1 cellular context compared by ENCODE assay signal in genomic region chr16:67279296-67280089, GRCh38.
A peak's percentile ranks its signal among the peaks of the same experiment; 100 is the strongest.
TF ChIP-seq lines count a peak whose summit lies in the region.

A gene with protein sequence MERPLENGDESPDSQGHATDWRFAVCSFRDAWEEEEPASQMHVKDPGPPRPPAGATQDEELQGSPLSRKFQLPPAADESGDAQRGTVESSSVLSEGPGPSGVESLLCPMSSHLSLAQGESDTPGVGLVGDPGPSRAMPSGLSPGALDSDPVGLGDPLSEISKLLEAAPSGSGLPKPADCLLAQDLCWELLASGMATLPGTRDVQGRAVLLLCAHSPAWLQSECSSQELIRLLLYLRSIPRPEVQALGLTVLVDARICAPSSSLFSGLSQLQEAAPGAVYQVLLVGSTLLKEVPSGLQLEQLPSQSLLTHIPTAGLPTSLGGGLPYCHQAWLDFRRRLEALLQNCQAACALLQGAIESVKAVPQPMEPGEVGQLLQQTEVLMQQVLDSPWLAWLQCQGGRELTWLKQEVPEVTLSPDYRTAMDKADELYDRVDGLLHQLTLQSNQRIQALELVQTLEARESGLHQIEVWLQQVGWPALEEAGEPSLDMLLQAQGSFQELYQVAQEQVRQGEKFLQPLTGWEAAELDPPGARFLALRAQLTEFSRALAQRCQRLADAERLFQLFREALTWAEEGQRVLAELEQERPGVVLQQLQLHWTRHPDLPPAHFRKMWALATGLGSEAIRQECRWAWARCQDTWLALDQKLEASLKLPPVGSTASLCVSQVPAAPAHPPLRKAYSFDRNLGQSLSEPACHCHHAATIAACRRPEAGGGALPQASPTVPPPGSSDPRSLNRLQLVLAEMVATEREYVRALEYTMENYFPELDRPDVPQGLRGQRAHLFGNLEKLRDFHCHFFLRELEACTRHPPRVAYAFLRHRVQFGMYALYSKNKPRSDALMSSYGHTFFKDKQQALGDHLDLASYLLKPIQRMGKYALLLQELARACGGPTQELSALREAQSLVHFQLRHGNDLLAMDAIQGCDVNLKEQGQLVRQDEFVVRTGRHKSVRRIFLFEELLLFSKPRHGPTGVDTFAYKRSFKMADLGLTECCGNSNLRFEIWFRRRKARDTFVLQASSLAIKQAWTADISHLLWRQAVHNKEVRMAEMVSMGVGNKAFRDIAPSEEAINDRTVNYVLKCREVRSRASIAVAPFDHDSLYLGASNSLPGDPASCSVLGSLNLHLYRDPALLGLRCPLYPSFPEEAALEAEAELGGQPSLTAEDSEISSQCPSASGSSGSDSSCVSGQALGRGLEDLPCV (plus strand): TSS chr16:67279532. CDS start chr16:67280045, 513 bp downstream.

TF ChIP-seq in HEK293, 187 proteins besides CTCF, POLR2A, EP300 and RAD21 (continued from another document):
- TF ChIP-seq ZBTB11 (tag by site-specific recombination; conservative IDR thresholded peaks at IDR 0.05; ENCODE audit: low read depth) (peak; percentile 12; the same call in 1 of the 2 replicates), ZNF571 (tag by site-specific recombination; IDR thresholded peaks at IDR 0.05) (no peak), ZNF350 (tag by site-specific recombination; IDR thresholded peaks at IDR 0.05) (peak; percentile 42; the same call in 1 of the 2 replicates), ZNF221 (tag by site-specific recombination; IDR thresholded peaks at IDR 0.05; ENCODE audit: borderline replicate concordance) (no peak), ZNF341 (tag by site-specific recombination; IDR thresholded peaks at IDR 0.05; ENCODE audit: low read depth) (no peak), OSR2 (tag by site-specific recombination; IDR thresholded peaks at IDR 0.05) (no peak), ZBTB44 (tag by site-specific recombination; IDR thresholded peaks at IDR 0.05) (0 out of 2 replicates have a peak, but pooled peaks have one; percentile 45), ZBTB1 (tag by site-specific recombination; IDR thresholded peaks at IDR 0.05) (no peak), ZEB2 (tag by site-specific recombination; IDR thresholded peaks at IDR 0.05) (no peak), ZSCAN30 (tag by site-specific recombination; IDR thresholded peaks at IDR 0.05) (peak; percentile 95), KLF8 (tag by site-specific recombination; IDR thresholded peaks at IDR 0.05) (no peak), KLF1 (tag by site-specific recombination; IDR thresholded peaks at IDR 0.05) (no peak), ZSCAN5A (tag by site-specific recombination; IDR thresholded peaks at IDR 0.05) (peak; percentile 77; the same call in 1 of the 2 replicates), ZFHX2 (tag by site-specific recombination; conservative IDR thresholded peaks at IDR 0.05) (no peak), ZFP69B (tag by site-specific recombination; IDR thresholded peaks at IDR 0.05) (no peak), ZNF280D (tag by site-specific recombination; IDR thresholded peaks at IDR 0.05) (no peak), ZNF626 (tag by site-specific recombination; IDR thresholded peaks at IDR 0.05) (no peak), ZNF510 (tag by site-specific recombination; IDR thresholded peaks at IDR 0.05; ENCODE audit: insufficient replicate concordance) (no peak), GLI2 (tag by site-specific recombination; IDR thresholded peaks at IDR 0.05; ENCODE audit: borderline replicate concordance, low read depth) (no peak)
- TF ChIP-seq, protein P1, sequence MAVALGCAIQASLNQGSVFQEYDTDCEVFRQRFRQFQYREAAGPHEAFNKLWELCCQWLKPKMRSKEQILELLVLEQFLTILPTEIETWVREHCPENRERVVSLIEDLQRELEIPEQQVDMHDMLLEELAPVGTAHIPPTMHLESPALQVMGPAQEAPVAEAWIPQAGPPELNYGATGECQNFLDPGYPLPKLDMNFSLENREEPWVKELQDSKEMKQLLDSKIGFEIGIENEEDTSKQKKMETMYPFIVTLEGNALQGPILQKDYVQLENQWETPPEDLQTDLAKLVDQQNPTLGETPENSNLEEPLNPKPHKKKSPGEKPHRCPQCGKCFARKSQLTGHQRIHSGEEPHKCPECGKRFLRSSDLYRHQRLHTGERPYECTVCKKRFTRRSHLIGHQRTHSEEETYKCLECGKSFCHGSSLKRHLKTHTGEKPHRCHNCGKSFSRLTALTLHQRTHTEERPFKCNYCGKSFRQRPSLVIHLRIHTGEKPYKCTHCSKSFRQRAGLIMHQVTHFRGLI (tag by site-specific recombination; IDR thresholded peaks at IDR 0.05), result no peak
- TF ChIP-seq, protein P2, sequence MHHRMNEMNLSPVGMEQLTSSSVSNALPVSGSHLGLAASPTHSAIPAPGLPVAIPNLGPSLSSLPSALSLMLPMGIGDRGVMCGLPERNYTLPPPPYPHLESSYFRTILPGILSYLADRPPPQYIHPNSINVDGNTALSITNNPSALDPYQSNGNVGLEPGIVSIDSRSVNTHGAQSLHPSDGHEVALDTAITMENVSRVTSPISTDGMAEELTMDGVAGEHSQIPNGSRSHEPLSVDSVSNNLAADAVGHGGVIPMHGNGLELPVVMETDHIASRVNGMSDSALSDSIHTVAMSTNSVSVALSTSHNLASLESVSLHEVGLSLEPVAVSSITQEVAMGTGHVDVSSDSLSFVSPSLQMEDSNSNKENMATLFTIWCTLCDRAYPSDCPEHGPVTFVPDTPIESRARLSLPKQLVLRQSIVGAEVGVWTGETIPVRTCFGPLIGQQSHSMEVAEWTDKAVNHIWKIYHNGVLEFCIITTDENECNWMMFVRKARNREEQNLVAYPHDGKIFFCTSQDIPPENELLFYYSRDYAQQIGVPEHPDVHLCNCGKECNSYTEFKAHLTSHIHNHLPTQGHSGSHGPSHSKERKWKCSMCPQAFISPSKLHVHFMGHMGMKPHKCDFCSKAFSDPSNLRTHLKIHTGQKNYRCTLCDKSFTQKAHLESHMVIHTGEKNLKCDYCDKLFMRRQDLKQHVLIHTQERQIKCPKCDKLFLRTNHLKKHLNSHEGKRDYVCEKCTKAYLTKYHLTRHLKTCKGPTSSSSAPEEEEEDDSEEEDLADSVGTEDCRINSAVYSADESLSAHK (tag by site-specific recombination; IDR thresholded peaks at IDR 0.05), result no peak
